Comparison of ENCODE assay signal across 8 cellular contexts in genomic region chr11:67389477-67389876, GRCh38. TPM values are rescaled to one million over a fixed set of nuclear protein-coding genes. Genes with fewer than 3 reads are reported as not detected.
A peak's percentile ranks its signal among the peaks of the same experiment; 100 is the strongest.
DNase-seq lines count a peak whose midpoint lies in the region; ATAC-seq and TF ChIP-seq lines count a peak whose summit lies in the region.

No MANE protein-coding gene starts in this region.

- H3K27ac ChIP-seq in Peyer's patch: no peak overlapping the region
- peak overlapping the region in 1 of 4 donors; percentile 96 for H3K27ac ChIP-seq in transverse colon

- H3K4me1 ChIP-seq in Peyer's patch (peaks cover 0 to 25% (median 5%) of the 10 kb centered on the region in 4 donors), transverse colon (peaks cover 10 to 36% (median 23%) of the 10 kb centered on the region in 4 donors)

- DNase-seq in Right ventricle myocardium superior (peak; percentile 61), cardiac septum (ENCODE audit: low spot score) (no peak), Peyer's patch (peak; percentile 67 to 82 (median 71)), kidney epithelial cell (ENCODE audit: low read depth) (no peak), transverse colon (peak; percentile 75), posterior cingulate gyrus (no peak)
- DNase-seq in activated naive CD8-positive, alpha-beta T cell treated with anti-CD3 and anti-CD28 coated beads for 36 hours: no peak

- H3K9me3 ChIP-seq in Peyer's patch (no peaks in the 10 kb centered on the region), transverse colon (no peaks in the 10 kb centered on the region)

- in situ Hi-C loops in transverse colon (cut with MboI; ENCODE audit: low pct_ligation_motif_present in 1 of 4, low pct_unique_long_range_greater_than_20kb in 1 of 4, low sequenced_read_pairs in 3 of 4): loop anchor here in 1 of 4 donors (25.0 kb wide), 1 partner anchor 127 kb away; the partner anchor contains the start of gene GRK2

- no peak for TF ChIP-seq EP300 in transverse colon (IDR thresholded peaks at IDR 0.05; ENCODE audit: low read depth)

- no peak overlapping the region for H3K4me3 ChIP-seq in Peyer's patch
- no peak overlapping the region for H3K4me3 ChIP-seq in kidney epithelial cell (ENCODE audit: low read depth, low read length)
- H3K4me3 ChIP-seq in transverse colon: no peak overlapping the region

- no peaks in the 10 kb centered on the region for H3K27me3 Mint-ChIP-seq in activated naive CD8-positive, alpha-beta T cell treated with anti-CD3 and anti-CD28 coated beads for 36 hours

- H3K4me1 Mint-ChIP-seq in activated naive CD8-positive, alpha-beta T cell treated with anti-CD3 and anti-CD28 coated beads for 36 hours: peaks cover 25% of the 10 kb centered on the region

- peaks cover 0 to 5% (median 0%) of the 10 kb centered on the region in 3 donors for H3K36me3 ChIP-seq in Peyer's patch
- H3K36me3 ChIP-seq in kidney epithelial cell (ENCODE audit: control insufficient read depth, insufficient read depth, low read length): no peaks in the 10 kb centered on the region
- H3K36me3 ChIP-seq in transverse colon: no peaks in the 10 kb centered on the region

- TF ChIP-seq CTCF in Peyer's patch (IDR thresholded peaks at IDR 0.05) (peak; percentile 34 to 55 (median 48)), kidney epithelial cell (IDR thresholded peaks at IDR 0.05; ENCODE audit: insufficient read depth, low read length, poor library complexity, severe bottlenecking) (peak; percentile 62), transverse colon (IDR thresholded peaks at IDR 0.05) (peak; percentile 45 to 68 (median 51))

- H3K36me3 Mint-ChIP-seq in activated naive CD8-positive, alpha-beta T cell treated with anti-CD3 and anti-CD28 coated beads for 36 hours: peaks cover 3% of the 10 kb centered on the region

- peak overlapping the region; percentile 64 for H3K4me3 Mint-ChIP-seq in activated naive CD8-positive, alpha-beta T cell treated with anti-CD3 and anti-CD28 coated beads for 36 hours

- TF ChIP-seq POLR2A in Peyer's patch (IDR thresholded peaks at IDR 0.05) (no peak), transverse colon (IDR thresholded peaks at IDR 0.05) (no peak)

- ATAC-seq in Right ventricle myocardium superior (ENCODE audit: poor library complexity) (peak; percentile 21), GM21528 (IDR thresholded peaks at IDR 0.05; ENCODE audit: low FRiP score, unreplicated experiment) (no peak)

- H3K27me3 ChIP-seq in Peyer's patch (no peaks in the 10 kb centered on the region), kidney epithelial cell (ENCODE audit: control insufficient read depth, insufficient read depth, low read length) (no peaks in the 10 kb centered on the region), transverse colon (no peaks in the 10 kb centered on the region)

- intact Hi-C loops in Right ventricle myocardium superior (cut with DNase I): no loop called here
- intact Hi-C loops in cardiac septum (cut with DNase I): no loop called here
- intact Hi-C loops in transverse colon (cut with DNase I; ENCODE audit: low total_unique reads): no loop called here
- intact Hi-C loops in posterior cingulate gyrus (cut with DNase I): no loop called here

- H3K9me3 Mint-ChIP-seq in activated naive CD8-positive, alpha-beta T cell treated with anti-CD3 and anti-CD28 coated beads for 36 hours: no peaks in the 10 kb centered on the region

- no peak overlapping the region for H3K27ac Mint-ChIP-seq in activated naive CD8-positive, alpha-beta T cell treated with anti-CD3 and anti-CD28 coated beads for 36 hours

- WGBS in transverse colon (ENCODE audit: low coverage in 1 of 2), 2 donors: 53 to 67% methylated on average over 3 to 6 of the region's 6 CpGs

RNA-seq across cellular contexts. Expression of gene RAD9A, which starts 2.3 kb away (rescaled TPM):
- total RNA-seq in Right ventricle myocardium superior: 5.7 TPM
- 4.8 TPM for total RNA-seq in cardiac septum
- total RNA-seq in Peyer's patch: 10 to 100 TPM; 37.0 to 73.4 (median 61.6) TPM
- total RNA-seq in activated naive CD8-positive, alpha-beta T cell treated with anti-CD3 and anti-CD28 coated beads for 36 hours: 10 to 100 TPM; 31.2 to 33.7 TPM
- total RNA-seq in kidney epithelial cell: 8.3 and 13.6 TPM in 2 replicates
- total RNA-seq in transverse colon: 100 to 1,000 TPM in 2 of 4 donors, 10 to 100 TPM in 2; 37.8 to 470 (median 95.3) TPM

RNA-seq across cellular contexts. Expression of gene PPP1CA, which starts 12.2 kb away (rescaled TPM):
- 103 TPM for total RNA-seq in Right ventricle myocardium superior
- total RNA-seq in cardiac septum: 95.1 TPM
- total RNA-seq in Peyer's patch: 100 to 1,000 TPM; 156 to 213 (median 177) TPM
- total RNA-seq in activated naive CD8-positive, alpha-beta T cell treated with anti-CD3 and anti-CD28 coated beads for 36 hours: 100 to 1,000 TPM; 262 to 269 TPM
- total RNA-seq in kidney epithelial cell: 309 and 319 TPM in 2 replicates
- 100 to 1,000 TPM in 3 of 4 donors, 10 to 100 TPM in 1; 83.0 to 251 (median 163) TPM for total RNA-seq in transverse colon

RNA-seq across cellular contexts. Expression of gene TBC1D10C, which starts 14.4 kb away (rescaled TPM):
- total RNA-seq in Right ventricle myocardium superior (1.00 TPM), cardiac septum (1.0 TPM), Peyer's patch (10 to 100 TPM in 2 of 4 donors, 1 to 10 TPM in 2; 5.6 to 53.6 (median 9.3) TPM), kidney epithelial cell (0.84 and 1.0 TPM in 2 replicates), transverse colon (10 to 100 TPM in 2 of 4 donors, 1 to 10 TPM in 2; 1.2 to 17.2 (median 7.4) TPM)
- total RNA-seq in activated naive CD8-positive, alpha-beta T cell treated with anti-CD3 and anti-CD28 coated beads for 36 hours: 100 to 1,000 TPM; 117 to 121 TPM

RNA-seq across cellular contexts. Expression of gene CLCF1, which starts 16.1 kb away (rescaled TPM):
- 0.27 TPM for total RNA-seq in Right ventricle myocardium superior
- total RNA-seq in cardiac septum: 4.0 TPM
- total RNA-seq in Peyer's patch: 10 to 100 TPM in 2 of 4 donors, 1 to 10 TPM in 2; 1.2 to 14.9 (median 7.5) TPM
- total RNA-seq in activated naive CD8-positive, alpha-beta T cell treated with anti-CD3 and anti-CD28 coated beads for 36 hours: under 1 TPM; 0.31 to 0.56 TPM
- total RNA-seq in kidney epithelial cell: 33.1 and 34.3 TPM in 2 replicates
- 10 to 100 TPM in 1 of 4 donors, 1 to 10 TPM in 3; 1.8 to 46.4 (median 5.8) TPM for total RNA-seq in transverse colon

RNA-seq across cellular contexts. Expression of gene CARNS1, which starts 26.0 kb away (rescaled TPM):
- total RNA-seq in Right ventricle myocardium superior (15.0 TPM), cardiac septum (22.2 TPM), Peyer's patch (1 to 10 TPM in 1 of 4 donors, under 1 TPM in 2, not detected in 1; 0.54 to 1.2 (median 0.83) TPM), kidney epithelial cell (0.21 and 0.27 TPM in 2 replicates), transverse colon (1 to 10 TPM in 1 of 4 donors, under 1 TPM in 3; 0.27 to 4.4 (median 0.43) TPM)
- 1 to 10 TPM; 3.1 to 3.7 TPM for total RNA-seq in activated naive CD8-positive, alpha-beta T cell treated with anti-CD3 and anti-CD28 coated beads for 36 hours

Comparison
In these comparisons a context has a peak if more than half of its experiments do, and no peak if none do; other contexts are left out.
1. DNase-seq: peak in Right ventricle myocardium superior (single experiment), Peyer's patch (3 of 3) and transverse colon (single experiment); none in cardiac septum (single experiment), activated naive CD8-positive, alpha-beta T cell treated with anti-CD3 and anti-CD28 coated beads for 36 hours (single experiment), kidney epithelial cell (single experiment) and posterior cingulate gyrus (0 of 10).
2. Peak in every context shown above with its lines, with median percentiles within 50 percentile points of each other: CTCF ChIP-seq.